ENCODE assay signal across 14 cellular contexts in the genomic region with DNA sequence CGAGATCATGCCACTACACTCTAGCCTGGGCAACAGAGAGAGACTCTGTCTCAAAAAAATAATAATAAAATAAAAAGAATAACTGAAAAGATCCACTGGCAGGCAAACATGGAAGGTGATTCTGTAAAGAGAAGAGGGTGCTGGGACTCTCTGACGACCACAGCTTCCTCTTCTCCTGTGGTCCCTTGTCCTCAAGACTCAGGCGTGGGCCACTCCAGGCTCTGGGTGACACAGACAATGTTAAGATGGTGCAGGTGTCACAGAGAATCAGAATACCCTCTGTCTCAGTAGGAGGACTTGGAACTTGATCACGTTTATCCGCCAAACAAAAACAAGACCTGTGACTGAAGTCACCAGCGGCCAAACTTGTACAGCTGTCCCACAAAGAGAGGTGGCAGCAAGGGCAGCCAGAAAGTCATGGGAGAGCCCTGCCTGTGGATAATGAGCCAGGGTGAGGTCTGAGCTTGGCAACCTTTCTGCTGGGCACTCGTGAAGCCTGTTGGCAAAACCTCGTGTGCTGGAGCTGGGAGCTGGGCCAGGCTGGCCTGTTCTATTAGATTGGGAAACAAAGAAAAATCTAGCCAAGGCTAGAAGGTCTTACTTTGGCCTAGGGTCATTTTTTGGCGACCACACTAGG.
DNase-seq lines count a peak whose midpoint lies in the region; ATAC-seq and TF ChIP-seq lines count a peak whose summit lies in the region.
"Had no signal": no experiment of that assay in that cellular context is flagged by ENCODE, and none has a peak within 500 bp of the region (broad histone marks: within the 10 kb centered on the region; RNA-seq: fewer than 3 reads in every experiment).

No MANE protein-coding gene starts in this region.

- no peaks in the 10 kb centered on the region for H3K9me3 Mint-ChIP-seq in effector memory CD8-positive, alpha-beta T cell

- H3K9me2 ChIP-seq in MM.1S (replicated peaks; ENCODE audit: insufficient read depth, low read length): no peaks in the 10 kb centered on the region

- no peak overlapping the region for H3K4me2 ChIP-seq in MM.1S (ENCODE audit: low read depth, low read length)

- H3K27ac Mint-ChIP-seq in effector memory CD8-positive, alpha-beta T cell: no peak overlapping the region
- H3K27ac Mint-ChIP-seq: activated naive CD8-positive, alpha-beta T cell had no signal

- H3K4me1 ChIP-seq in MM.1S (ENCODE audit: low read length): no peaks in the 10 kb centered on the region

- H4K20me1 ChIP-seq in MM.1S (ENCODE audit: insufficient read depth, low read length): no peaks in the 10 kb centered on the region

- DNase-seq in HL-60 (ENCODE audit: low read depth in 1 of 2, low spot score in 1 of 2) (peak; percentile 6 to 60), astrocyte of the hippocampus (ENCODE audit: low read depth, low spot score) (peak; percentile 40), inferior parietal cortex (ENCODE audit: extremely low spot score) (peak; percentile 15), sciatic nerve (ENCODE audit: low spot score) (no peak), MM.1S (no peak), DMS 273 (lab: John Stamatoyannopoulos, UW; ENCODE audit: unreplicated experiment) (no peak)
- DNase-seq in effector memory CD8-positive, alpha-beta T cell: no peak
- DNase-seq: cortex of kidney; NCI-H1092 treated with DMSO at 0.1 percent for 48 hours; NCI-H524; stimulated activated CD4-positive, alpha-beta T cell treated with anti-CD3 and anti-CD28 coated beads, Interleukin-15, amount 100 ng/mL, for 24 hours had no signal

- H3K27me3 ChIP-seq in HL-60 (ENCODE audit: insufficient read depth, poor library complexity, severe bottlenecking) (no peaks in the 10 kb centered on the region), MM.1S (replicated peaks; ENCODE audit: insufficient read depth, low read length) (no peaks in the 10 kb centered on the region)

- H3K27ac ChIP-seq in HL-60 (replicated peaks): no peak overlapping the region
- H3K27ac ChIP-seq in MM.1S (ENCODE audit: low read length): no peak overlapping the region
- H3K27ac ChIP-seq: RWPE1 had no signal

- H3K4me3 Mint-ChIP-seq in effector memory CD8-positive, alpha-beta T cell: no peak overlapping the region
- H3K4me3 Mint-ChIP-seq: activated naive CD8-positive, alpha-beta T cell had no signal

- no peak overlapping the region for H3K4me3 ChIP-seq in HL-60 (replicated peaks; ENCODE audit: insufficient read depth, low read length)
- H3K4me3 ChIP-seq in MM.1S (ENCODE audit: low read length): no peak overlapping the region

- no peaks in the 10 kb centered on the region for H3F3A ChIP-seq in MM.1S (ENCODE audit: insufficient read depth, low read length)

- TF ChIP-seq CTCF in HL-60 (IDR thresholded peaks at IDR 0.05; ENCODE audit: insufficient read depth, low read length) (no peak), MM.1S (IDR thresholded peaks at IDR 0.05; ENCODE audit: low read length) (no peak)

- peaks cover 12 to 16% of the 10 kb centered on the region in 2 donors for H3K27me3 Mint-ChIP-seq in effector memory CD8-positive, alpha-beta T cell
- H3K27me3 Mint-ChIP-seq: activated naive CD8-positive, alpha-beta T cell had no signal

- no peaks in the 10 kb centered on the region for H3K36me3 ChIP-seq in MM.1S (replicated peaks; ENCODE audit: insufficient read depth, low read length)

- H2AFZ ChIP-seq in MM.1S (ENCODE audit: low read length): no peak overlapping the region

- intact Hi-C loops in sciatic nerve (cut with DNase I): loop anchor here (5.0 kb wide), 1 partner anchor 169 kb away; no protein-coding TSS in a partner anchor

- H3K9ac ChIP-seq in MM.1S (ENCODE audit: low read length): no peak overlapping the region

- ATAC-seq in sciatic nerve: peak; percentile 86
- ATAC-seq in effector memory CD8-positive, alpha-beta T cell (replicated peaks): no peak
- ATAC-seq in GM19467 (IDR thresholded peaks at IDR 0.05; ENCODE audit: unreplicated experiment): no peak

- no peaks in the 10 kb centered on the region for H3K79me2 ChIP-seq in MM.1S (ENCODE audit: low read length)

- H3K9me3 ChIP-seq in MM.1S (replicated peaks; ENCODE audit: insufficient read depth, low read length): no peaks in the 10 kb centered on the region

- H3K36me3 Mint-ChIP-seq in effector memory CD8-positive, alpha-beta T cell (ENCODE audit: insufficient read depth): no peaks in the 10 kb centered on the region

- H3K4me1 Mint-ChIP-seq in effector memory CD8-positive, alpha-beta T cell (ENCODE audit: low read depth in 2 of 2): no peaks in the 10 kb centered on the region

Comparison
In these comparisons a context has a peak if more than half of its experiments do, and no peak if none do; other contexts are left out.
1. DNase-seq: peak in HL-60 (2 of 2), astrocyte of the hippocampus (single experiment) and inferior parietal cortex (single experiment); none in sciatic nerve (single experiment), effector memory CD8-positive, alpha-beta T cell (0 of 3), MM.1S (single experiment) and DMS 273 (single experiment).